In genomic region chr6:156639023-156639728, GRCh38 we compare ENCODE assay signal across 17 cellular contexts.
DNase-seq lines count a peak whose midpoint lies in the region; ATAC-seq, FAIRE-seq and TF ChIP-seq lines count a peak whose summit lies in the region.
"Had no signal": no experiment of that assay in that cellular context is flagged by ENCODE, and none has a peak within 500 bp of the region (broad histone marks: within the 10 kb centered on the region; RNA-seq: fewer than 3 reads in every experiment).

No MANE protein-coding gene starts in this region.

- H3K36me3 Mint-ChIP-seq in astrocyte (ENCODE audit: low read depth, unreplicated experiment): no peaks in the 10 kb centered on the region
- H3K36me3 Mint-ChIP-seq in naive thymus-derived CD8-positive, alpha-beta T cell: peaks cover 0 to 1% (median 0%) of the 10 kb centered on the region in 3 donors
- H3K36me3 Mint-ChIP-seq: CD4-positive, alpha-beta memory T cell had no signal

- no peaks in the 10 kb centered on the region for H3K36me3 ChIP-seq in Karpas-422 (ENCODE audit: insufficient read depth, low read length)
- H3K36me3 ChIP-seq in astrocyte (ENCODE audit: insufficient read depth, low read length): no peaks in the 10 kb centered on the region
- H3K36me3 ChIP-seq: BE2C had no signal

- DNase-seq in A172 (ENCODE audit: low spot score) (peak; percentile 21), Karpas-422 (peak; percentile 27), astrocyte (ENCODE audit: low read depth) (peak; percentile 48), iris pigment epithelial cell (ENCODE audit: low read depth) (peak; percentile 43), substantia nigra (lab: John Stamatoyannopoulos, UW) (no peak)
- DNase-seq in activated T-cell treated with anti-CD3 and anti-CD28 coated beads, Interleukin-2, amount 50 U/mL, for 1 hour: no peak
- no peak for DNase-seq in naive thymus-derived CD8-positive, alpha-beta T cell
- DNase-seq: 8988T; BE2C; CD4-positive, alpha-beta memory T cell; DMS79; EL; H7 had no signal

- H3K4me2 ChIP-seq in Karpas-422 (ENCODE audit: low read depth, low read length, poor library complexity, severe bottlenecking) (no peak overlapping the region), astrocyte (ENCODE audit: low read length) (no peak overlapping the region)
- H3K4me2 ChIP-seq: GM23338 had no signal

- no peak overlapping the region for H3K4me3 Mint-ChIP-seq in astrocyte (ENCODE audit: unreplicated experiment)
- H3K4me3 Mint-ChIP-seq in naive thymus-derived CD8-positive, alpha-beta T cell: no peak overlapping the region
- H3K4me3 Mint-ChIP-seq: CD4-positive, alpha-beta memory T cell; GM23338 had no signal

- no peaks in the 10 kb centered on the region for H3K9me3 Mint-ChIP-seq in astrocyte (ENCODE audit: unreplicated experiment)
- peaks cover 0 to 8% (median 4%) of the 10 kb centered on the region in 9 donors for H3K9me3 Mint-ChIP-seq in naive thymus-derived CD8-positive, alpha-beta T cell
- H3K9me3 Mint-ChIP-seq: GM23338 had no signal

- no peaks in the 10 kb centered on the region for H3K27me3 ChIP-seq in Karpas-422 (ENCODE audit: low read length)
- no peaks in the 10 kb centered on the region for H3K27me3 ChIP-seq in astrocyte (ENCODE audit: insufficient read depth, low read length)
- H3K27me3 ChIP-seq: BE2C had no signal

- ATAC-seq in HG03025 (IDR thresholded peaks at IDR 0.05; ENCODE audit: low FRiP score, unreplicated experiment): no peak
- no peak for ATAC-seq in naive thymus-derived CD8-positive, alpha-beta T cell
- ATAC-seq: GM23338 had no signal

- H3K4me1 Mint-ChIP-seq in astrocyte (ENCODE audit: low read depth, unreplicated experiment): peaks cover 3% of the 10 kb centered on the region
- H3K4me1 Mint-ChIP-seq in naive thymus-derived CD8-positive, alpha-beta T cell: peaks cover 6 to 33% (median 14%) of the 10 kb centered on the region in 4 donors

- H4K20me1 ChIP-seq in Karpas-422 (ENCODE audit: insufficient read depth, low read depth, low read length): no peaks in the 10 kb centered on the region
- no peaks in the 10 kb centered on the region for H4K20me1 ChIP-seq in astrocyte (ENCODE audit: insufficient read depth, low read length)

- FAIRE-seq in astrocyte (lab: Jason Lieb, UNC): no peak
- FAIRE-seq: G401.6 had no signal

- no peak for TF ChIP-seq CTCF in astrocyte (IDR thresholded peaks at IDR 0.05; ENCODE audit: insufficient read depth, low read depth, low read length)

- peaks cover 26% of the 10 kb centered on the region for H3K4me1 ChIP-seq in Karpas-422 (ENCODE audit: low read length)
- H3K4me1 ChIP-seq in astrocyte (ENCODE audit: insufficient read depth, low read length): no peaks in the 10 kb centered on the region
- H3K4me1 ChIP-seq: BE2C had no signal

- H2AFZ ChIP-seq in Karpas-422 (ENCODE audit: low read length) (no peak overlapping the region), astrocyte (ENCODE audit: low read depth, low read length) (no peak overlapping the region)
- H2AFZ ChIP-seq: GM23338 had no signal

- no peaks in the 10 kb centered on the region for H3K27me3 Mint-ChIP-seq in astrocyte (ENCODE audit: low read depth, unreplicated experiment)
- H3K27me3 Mint-ChIP-seq in naive thymus-derived CD8-positive, alpha-beta T cell: peaks cover 1 to 13% (median 4%) of the 10 kb centered on the region in 5 donors

- H3K4me3 ChIP-seq in Karpas-422 (ENCODE audit: low read length): no peak overlapping the region
- H3K4me3 ChIP-seq in astrocyte (ENCODE audit: insufficient read depth, low read depth, low read length): no peak overlapping the region
- H3K4me3 ChIP-seq: GM23338 had no signal

- H3K27ac ChIP-seq in Karpas-422 (ENCODE audit: low read length) (no peak overlapping the region), astrocyte (ENCODE audit: low read depth, low read length) (no peak overlapping the region), substantia nigra (ENCODE audit: low read depth, low read length, poor library complexity, severe bottlenecking) (no peak overlapping the region)
- H3K27ac ChIP-seq: C4-2B had no signal

- H3K9me2 ChIP-seq in Karpas-422 (replicated peaks; ENCODE audit: insufficient read depth, low read length): no peaks in the 10 kb centered on the region

- no peaks in the 10 kb centered on the region for H3K9me3 ChIP-seq in Karpas-422 (ENCODE audit: low read length)
- H3K9me3 ChIP-seq in astrocyte (ENCODE audit: insufficient read depth, low read depth, low read length): no peaks in the 10 kb centered on the region
- H3K9me3 ChIP-seq: BE2C had no signal

- POLR2A ChIA-PET in naive thymus-derived CD8-positive, alpha-beta T cell (lab: Charles Lee): interaction anchor here (0.8 kb wide), 1 partner anchor 49 kb away, joined by 3 read pairs; no protein-coding TSS in a partner anchor

- H3K9ac ChIP-seq in Karpas-422 (ENCODE audit: low read length): no peak overlapping the region
- no peak overlapping the region for H3K9ac ChIP-seq in astrocyte (ENCODE audit: low read length)

- no peaks in the 10 kb centered on the region for H3K79me2 ChIP-seq in Karpas-422 (ENCODE audit: low read length)
- no peaks in the 10 kb centered on the region for H3K79me2 ChIP-seq in astrocyte (ENCODE audit: insufficient read depth, low read length)

- H3K27ac Mint-ChIP-seq in astrocyte (ENCODE audit: unreplicated experiment): no peak overlapping the region
- H3K27ac Mint-ChIP-seq in naive thymus-derived CD8-positive, alpha-beta T cell: peak overlapping the region in 1 of 10 donors; percentile 23
- H3K27ac Mint-ChIP-seq: CD4-positive, alpha-beta memory T cell; GM23338 had no signal

Comparison
In these comparisons a context has a peak if more than half of its experiments do, and no peak if none do; other contexts are left out.
1. DNase-seq: peak in A172 (single experiment), Karpas-422 (single experiment), astrocyte (single experiment) and iris pigment epithelial cell (single experiment); none in substantia nigra (0 of 49), activated T-cell treated with anti-CD3 and anti-CD28 coated beads, Interleukin-2, amount 50 U/mL, for 1 hour (single experiment) and naive thymus-derived CD8-positive, alpha-beta T cell (0 of 10).